ENCODE assay signal across 8 cellular contexts in genomic region chr1:68174173-68175113, GRCh38. TPM values are rescaled to one million over a fixed set of nuclear protein-coding genes. Genes with fewer than 3 reads are reported as not detected.
DNase-seq lines count a peak whose midpoint lies in the region; ATAC-seq lines count a peak whose summit lies in the region.

No MANE protein-coding gene starts in this region.

- no peak for ATAC-seq in activated CD8-positive, alpha-beta memory T cell treated with anti-CD3 and anti-CD28 coated beads, Interleukin-2, amount 10 ng/mL, durations not matched to agents 7 days and 5 days
- ATAC-seq in GM18517 (IDR thresholded peaks at IDR 0.05; ENCODE audit: unreplicated experiment) = no peak

- H3K27ac ChIP-seq in ectodermal cell (ENCODE audit: insufficient read depth, low read depth, low read length, poor library complexity, severe bottlenecking) (peak overlapping the region; percentile 90), muscle layer of colon (ENCODE audit: low read depth, low read length) (peak overlapping the region; percentile 64)

- H3K27me3 Mint-ChIP-seq in activated CD8-positive, alpha-beta memory T cell treated with anti-CD3 and anti-CD28 coated beads, Interleukin-2, amount 10 ng/mL, durations not matched to agents 7 days and 5 days = no peaks in the 10 kb centered on the region

- H3K9me3 ChIP-seq in ectodermal cell (ENCODE audit: control insufficient read depth, low read length) (no peaks in the 10 kb centered on the region), muscle layer of colon (ENCODE audit: low read length) (no peaks in the 10 kb centered on the region)

- intact Hi-C loops in posterior vena cava (cut with DNase I) = no loop called here

- H3K9ac ChIP-seq in muscle layer of colon (ENCODE audit: low read length) = no peak overlapping the region

- CTCF ChIA-PET in activated CD8-positive, alpha-beta memory T cell treated with anti-CD3 and anti-CD28 coated beads, Interleukin-2, amount 10 ng/mL, durations not matched to agents 7 days and 5 days (lab: Charles Lee) = no interaction called here

- no peaks in the 10 kb centered on the region for H3K4me1 Mint-ChIP-seq in activated CD8-positive, alpha-beta memory T cell treated with anti-CD3 and anti-CD28 coated beads, Interleukin-2, amount 10 ng/mL, durations not matched to agents 7 days and 5 days

- H3K4me3 ChIP-seq in ectodermal cell (ENCODE audit: insufficient read depth, low read depth, low read length) (no peak overlapping the region), muscle layer of colon (ENCODE audit: low read depth in 1 of 2, low read length in 2 of 2) (peak overlapping the region in 1 of 2 donors; percentile 29)

- H3K4me1 ChIP-seq in ectodermal cell (ENCODE audit: control insufficient read depth, insufficient read depth, low read length) (peaks cover 44% of the 10 kb centered on the region), muscle layer of colon (ENCODE audit: insufficient read depth, low read length) (peaks cover 51% of the 10 kb centered on the region)

- peaks cover 4% of the 10 kb centered on the region for H3K36me3 ChIP-seq in ectodermal cell (ENCODE audit: control insufficient read depth, insufficient read depth, low read length)
- no peaks in the 10 kb centered on the region for H3K36me3 ChIP-seq in muscle layer of colon (ENCODE audit: insufficient read depth, low read length)

- no peaks in the 10 kb centered on the region for H3K36me3 Mint-ChIP-seq in activated CD8-positive, alpha-beta memory T cell treated with anti-CD3 and anti-CD28 coated beads, Interleukin-2, amount 10 ng/mL, durations not matched to agents 7 days and 5 days

- H3K4me3 Mint-ChIP-seq in activated CD8-positive, alpha-beta memory T cell treated with anti-CD3 and anti-CD28 coated beads, Interleukin-2, amount 10 ng/mL, durations not matched to agents 7 days and 5 days = no peak overlapping the region

- peak; percentile 85 for DNase-seq in AG08396 (ENCODE audit: low spot score)
- DNase-seq in NCI-H2171 (lab: John Stamatoyannopoulos, UW) = peak; percentile 24
- no peak for DNase-seq in activated CD8-positive, alpha-beta memory T cell treated with anti-CD3 and anti-CD28 coated beads, Interleukin-2, amount 10 ng/mL, durations not matched to agents 7 days and 5 days
- no peak for DNase-seq in stimulated activated CD4-positive, alpha-beta T cell treated with anti-CD3 and anti-CD28 coated beads, Interleukin-12 subunit alpha, Interleukin-12 subunit beta, amount 100 ng/mL, for 4 hours
- no peak for DNase-seq in posterior vena cava (ENCODE audit: low spot score)

- peaks cover 2% of the 10 kb centered on the region for H3K9me3 Mint-ChIP-seq in activated CD8-positive, alpha-beta memory T cell treated with anti-CD3 and anti-CD28 coated beads, Interleukin-2, amount 10 ng/mL, durations not matched to agents 7 days and 5 days (ENCODE audit: low read depth)

- H3K27ac Mint-ChIP-seq in activated CD8-positive, alpha-beta memory T cell treated with anti-CD3 and anti-CD28 coated beads, Interleukin-2, amount 10 ng/mL, durations not matched to agents 7 days and 5 days = no peak overlapping the region

- 75 to 77% methylated on average over 12 of the region's 12 CpGs for WGBS in ectodermal cell, 2 experiments

- H3K27me3 ChIP-seq in ectodermal cell (ENCODE audit: control insufficient read depth, insufficient read depth, low read length, poor library complexity, severe bottlenecking) (no peaks in the 10 kb centered on the region), muscle layer of colon (ENCODE audit: control insufficient read depth in 1 of 2, insufficient read depth in 2 of 2, low read length in 2 of 2) (no peaks in the 10 kb centered on the region)

RNA-seq across cellular contexts. Expression of gene WLS, which starts 57.9 kb away (rescaled TPM):
- 532 TPM for polyA plus RNA-seq in ectodermal cell (2013, experiment 1 of 4)
- polyA plus RNA-seq in ectodermal cell (2013, experiment 2 of 4) = 611 TPM
- polyA plus RNA-seq in ectodermal cell (2013, experiment 3 of 4) = 377 TPM
- 459 TPM for polyA plus RNA-seq in ectodermal cell (2013, experiment 4 of 4)
- total RNA-seq in activated CD8-positive, alpha-beta memory T cell treated with anti-CD3 and anti-CD28 coated beads, Interleukin-2, amount 10 ng/mL, durations not matched to agents 7 days and 5 days = not detected
- 10 to 100 TPM; 53.3 to 83.6 TPM for total RNA-seq in posterior vena cava

Comparison
In these comparisons a context has a peak if more than half of its experiments do, and no peak if none do; other contexts are left out.
1. DNase-seq: peak in AG08396 (single experiment) and NCI-H2171 (single experiment); none in activated CD8-positive, alpha-beta memory T cell treated with anti-CD3 and anti-CD28 coated beads, Interleukin-2, amount 10 ng/mL, durations not matched to agents 7 days and 5 days (single experiment), stimulated activated CD4-positive, alpha-beta T cell treated with anti-CD3 and anti-CD28 coated beads, Interleukin-12 subunit alpha, Interleukin-12 subunit beta, amount 100 ng/mL, for 4 hours (single experiment) and posterior vena cava (single experiment).
2. RNA of gene WLS, which starts 57.9 kb away (total RNA-seq): 53.3 to 83.6 TPM in posterior vena cava; not detected in activated CD8-positive, alpha-beta memory T cell treated with anti-CD3 and anti-CD28 coated beads, Interleukin-2, amount 10 ng/mL, durations not matched to agents 7 days and 5 days; every median in the first group is over 10 times any median in the second.